Comparison of ENCODE assay signal across 15 cellular contexts in genomic region chr14:53978194-53978593, GRCh38. TPM values are rescaled to one million over a fixed set of nuclear protein-coding genes. Genes with fewer than 3 reads are reported as not detected.
DNase-seq lines count a peak whose midpoint lies in the region; ATAC-seq, FAIRE-seq and TF ChIP-seq lines count a peak whose summit lies in the region.
"Had no signal": no experiment of that assay in that cellular context is flagged by ENCODE, and none has a peak within 500 bp of the region (broad histone marks: within the 10 kb centered on the region; RNA-seq: fewer than 3 reads in every experiment).

No MANE protein-coding gene starts in this region.

- H3K4me1 Mint-ChIP-seq in GM23338: peaks cover 51% of the 10 kb centered on the region
- H3K4me1 Mint-ChIP-seq: CD4-positive, CD25-positive, alpha-beta regulatory T cell had no signal

- no peak overlapping the region for H3K27ac Mint-ChIP-seq in GM23338
- H3K27ac Mint-ChIP-seq: CD4-positive, CD25-positive, alpha-beta regulatory T cell had no signal

- H3K4me3 Mint-ChIP-seq in GM23338: no peak overlapping the region
- H3K4me3 Mint-ChIP-seq: CD4-positive, CD25-positive, alpha-beta regulatory T cell had no signal

- H3K9ac ChIP-seq in NT2/D1 (ENCODE audit: insufficient read length, low read depth) (peak overlapping the region; percentile 21), iPS-20b (ENCODE audit: low read depth, low read length) (peak overlapping the region; percentile 58; the same call in 1 of the 2 replicates), kidney (ENCODE audit: low read length in 2 of 2) (no peak overlapping the region)
- H3K9ac ChIP-seq: BLaER1 treated with 17β-estradiol and CSF1 and Interleukin-3, amounts not matched to agents 10 nM and 100 nM had no signal

- H3K9me3 ChIP-seq in NT2/D1 (ENCODE audit: insufficient read depth, low read length) (0 out of 2 replicates have a peak, but pooled peaks cover under 1% of the 10 kb centered on the region), iPS-20b (ENCODE audit: insufficient read depth, low read depth, low read length) (no peaks in the 10 kb centered on the region), kidney (ENCODE audit: control insufficient read depth in 1 of 2, low read length in 2 of 2) (no peaks in the 10 kb centered on the region)
- H3K9me3 ChIP-seq: BLaER1 treated with 17β-estradiol and CSF1 and Interleukin-3, amounts not matched to agents 10 nM and 100 nM had no signal

- H3K79me2 ChIP-seq in GM23338 (replicated peaks; ENCODE audit: insufficient read depth): no peaks in the 10 kb centered on the region

- DNase-seq in GM23338 (ENCODE audit: low spot score) (no peak), NT2/D1 (ENCODE audit: low read depth, low spot score) (no peak), sciatic nerve (ENCODE audit: low spot score) (no peak), NCI-H187 treated with DMSO at 0.1 percent for 48 hours (lab: John Stamatoyannopoulos, UW) (no peak), kidney (no peak)
- DNase-seq: ACHN; CD4-positive, CD25-positive, alpha-beta regulatory T cell; DMS53; GF-D8; IMR-90; KBM-7 had no signal

- peaks cover 5% of the 10 kb centered on the region; the same call in 2 of the 3 replicates for H3K9me3 Mint-ChIP-seq in GM23338

- no peak overlapping the region for H2AFZ ChIP-seq in GM23338

- TF ChIP-seq CTCF in GM23338 (conservative IDR thresholded peaks at IDR 0.05; ENCODE audit: low read depth in 2 of 2): no peak
- TF ChIP-seq CTCF in kidney (IDR thresholded peaks at IDR 0.05; ENCODE audit: borderline replicate concordance, extremely low read depth, insufficient read depth): no peak

- no peaks in the 10 kb centered on the region for H3K36me3 ChIP-seq in GM23338 (ENCODE audit: insufficient read depth)
- H3K36me3 ChIP-seq in NT2/D1 (ENCODE audit: insufficient read depth, insufficient read length, low read length): no peaks in the 10 kb centered on the region
- no peaks in the 10 kb centered on the region for H3K36me3 ChIP-seq in iPS-20b (ENCODE audit: insufficient read depth, low read depth, low read length)
- H3K36me3 ChIP-seq in kidney (ENCODE audit: control insufficient read depth in 1 of 2, insufficient read depth in 2 of 2, low read length in 2 of 2): no peaks in the 10 kb centered on the region
- H3K36me3 ChIP-seq: BLaER1 treated with 17β-estradiol and CSF1 and Interleukin-3, amounts not matched to agents 10 nM and 100 nM had no signal

- no peak for FAIRE-seq in kidney (lab: Jason Lieb, UNC)
- FAIRE-seq: H54 had no signal

- no peak overlapping the region for H3K27ac ChIP-seq in GM23338 (ENCODE audit: low read depth)
- H3K27ac ChIP-seq in iPS-20b (ENCODE audit: low read length): no peak overlapping the region
- H3K27ac ChIP-seq in kidney (ENCODE audit: low read depth in 2 of 2, low read length in 2 of 2): no peak overlapping the region
- H3K27ac ChIP-seq: BLaER1 treated with 17β-estradiol and CSF1 and Interleukin-3, amounts not matched to agents 10 nM and 100 nM had no signal

- peak overlapping the region; percentile 71 for H3K4me2 ChIP-seq in GM23338
- H3K4me2 ChIP-seq: BLaER1 treated with 17β-estradiol and CSF1 and Interleukin-3, amounts not matched to agents 10 nM and 100 nM had no signal

- intact Hi-C loops in sciatic nerve (cut with DNase I): no loop called here
- intact Hi-C loops in kidney (cut with DNase I): no loop called here

- 0 out of 2 replicates have a peak, but pooled peaks cover 4% of the 10 kb centered on the region for H3K9me2 ChIP-seq in GM23338 (ENCODE audit: insufficient read depth)

- H3F3A ChIP-seq in GM23338 (replicated peaks; ENCODE audit: low read depth): peaks cover under 1% of the 10 kb centered on the region; the same call in 1 of the 2 replicates

- H4K20me1 ChIP-seq in GM23338 (replicated peaks; ENCODE audit: insufficient read depth): no peaks in the 10 kb centered on the region
- H4K20me1 ChIP-seq: BLaER1 treated with 17β-estradiol and CSF1 and Interleukin-3, amounts not matched to agents 10 nM and 100 nM had no signal

- H3K27me3 ChIP-seq in GM23338 (ENCODE audit: insufficient read depth) (0 out of 2 replicates have a peak, but pooled peaks cover 10% of the 10 kb centered on the region), NT2/D1 (ENCODE audit: insufficient read depth, insufficient read length) (no peaks in the 10 kb centered on the region), iPS-20b (ENCODE audit: insufficient read depth, low read length) (peaks cover 8% of the 10 kb centered on the region; the same call in 1 of the 2 replicates)
- H3K27me3 ChIP-seq: BLaER1 treated with 17β-estradiol and CSF1 and Interleukin-3, amounts not matched to agents 10 nM and 100 nM had no signal

- 0 out of 3 replicates have a peak, but pooled peaks cover 1% of the 10 kb centered on the region for H3K36me3 Mint-ChIP-seq in GM23338 (ENCODE audit: low read depth)
- H3K36me3 Mint-ChIP-seq: CD4-positive, CD25-positive, alpha-beta regulatory T cell had no signal

- peaks cover 23% of the 10 kb centered on the region for H3K27me3 Mint-ChIP-seq in GM23338 (ENCODE audit: insufficient read depth, low read depth, poor library complexity)

- H3K4me3 ChIP-seq in GM23338 (no peak overlapping the region), NT2/D1 (ENCODE audit: insufficient read length, low read depth) (no peak overlapping the region), iPS-20b (ENCODE audit: low read length) (no peak overlapping the region), kidney (ENCODE audit: low read length in 2 of 2) (no peak overlapping the region)
- H3K4me3 ChIP-seq: BLaER1 treated with 17β-estradiol and CSF1 and Interleukin-3, amounts not matched to agents 10 nM and 100 nM had no signal

- no peak for ATAC-seq in GM23338
- peak; percentile 29 for ATAC-seq in sciatic nerve
- ATAC-seq in HG02885 (IDR thresholded peaks at IDR 0.05; ENCODE audit: poor library complexity, unreplicated experiment): no peak

- H3K4me1 ChIP-seq in GM23338 (ENCODE audit: insufficient read depth) (peaks cover 60% of the 10 kb centered on the region), NT2/D1 (ENCODE audit: insufficient read depth, insufficient read length) (peaks cover 3% of the 10 kb centered on the region), iPS-20b (ENCODE audit: insufficient read depth, low read length) (peaks cover 51% of the 10 kb centered on the region), kidney (ENCODE audit: control insufficient read depth in 1 of 2, insufficient read depth in 1 of 2, low read depth in 1 of 2, low read length in 2 of 2) (no peaks in the 10 kb centered on the region)

TF ChIP-seq in GM23338, 12 proteins besides CTCF, POLR2A, EP300 and RAD21 (continues in another document):
- TF ChIP-seq EZH2phosphoT487 (IDR thresholded peaks at IDR 0.05; ENCODE audit: unreplicated experiment) (no peak), POLR2AphosphoS5 (IDR thresholded peaks at IDR 0.05; ENCODE audit: low read depth) (no peak), CREB1 (CRISPR knock-in tag; IDR thresholded peaks at IDR 0.05; ENCODE audit: low read depth) (no peak), JUNB (IDR thresholded peaks at IDR 0.05; ENCODE audit: unreplicated experiment) (no peak), ETS1 (IDR thresholded peaks at IDR 0.05) (no peak)

RNA-seq across cellular contexts. Expression of gene BMP4, which starts 21.6 kb away (rescaled TPM):
- 3.9 and 5.0 TPM in 2 replicates for total RNA-seq in GM23338 (2014; rRNA removed; shearing (Covaris generic))
- polyA plus RNA-seq in GM23338 (2016; fragmentation: Nextera tagmentation; extraction: Ambion mirVana): 2.5 and 3.0 TPM in 2 replicates
- total RNA-seq in sciatic nerve: 12.0 TPM
- 11.2 TPM for total RNA-seq in kidney
- 9.9 TPM for polyA plus RNA-seq in kidney (ENCODE audit: insufficient read depth, low read depth, low replicate concordance)
- total RNA-seq: CD4-positive, CD25-positive, alpha-beta regulatory T cell had no signal

Comparison
In these comparisons a context has a peak if more than half of its experiments do, and no peak if none do; other contexts are left out.
1. H3K9ac ChIP-seq: peak in NT2/D1 (single experiment) and iPS-20b (single experiment); none in kidney (0 of 2).